In genomic region chr12:53178803-53179202, GRCh38 we compare ENCODE assay signal across 8 cellular contexts. TPM values are rescaled to one million over a fixed set of nuclear protein-coding genes. Genes with fewer than 3 reads are reported as not detected.
DNase-seq lines count a peak whose midpoint lies in the region; ATAC-seq and TF ChIP-seq lines count a peak whose summit lies in the region.
"Not testable (repeated sequence)": the region's sequence is repeated elsewhere in the genome, so short reads cannot be mapped to it uniquely, and the experiment has no call there.
"Had no signal": no experiment of that assay in that cellular context is flagged by ENCODE, and none has a peak within 500 bp of the region (broad histone marks: within the 10 kb centered on the region; RNA-seq: fewer than 3 reads in every experiment).

No MANE protein-coding gene starts in this region.

- not testable (repeated sequence) for TF ChIP-seq CTCF in activated CD8-positive, alpha-beta T cell treated with anti-CD3 and anti-CD28 coated beads for 36 hours (IDR thresholded peaks at IDR 0.05); nephron progenitor cell (IDR thresholded peaks at IDR 0.05)

- H3K27me3 Mint-ChIP-seq in T-helper 1 cell treated with Interleukin-12 subunit alpha and Interleukin-12 subunit beta and Interleukin-4 antibody, amounts not matched to agents 30 μg/mL and 1 μg/mL, for 36 hours (ENCODE audit: low read depth); activated CD8-positive, alpha-beta T cell treated with anti-CD3 and anti-CD28 coated beads for 36 hours; activated T-helper 2 cell treated with anti-CD3 and anti-CD28 coated beads, Interferon-gamma antibody, Interleukin-2, Interleukin-4, amounts not matched to agents 10 μg/mL and 5 μg/mL and 100 μg/mL, durations not matched to agents 14 hours and 24 hours and 36 hours (ENCODE audit: low read depth); central memory CD8-positive, alpha-beta T cell; nephron progenitor cell (ENCODE audit: low read depth, poor library complexity): not testable (repeated sequence)

- not testable (repeated sequence) for H2AFZ ChIP-seq in GM23248

- in situ Hi-C loops in GM23248 (cut with MboI) = not testable (repeated sequence)

- H4K20me1 ChIP-seq in GM23248 (ENCODE audit: insufficient read depth) = not testable (repeated sequence)

- H3K4me3 ChIP-seq in GM23248 = not testable (repeated sequence)

- ATAC-seq in activated CD8-positive, alpha-beta T cell treated with anti-CD3 and anti-CD28 coated beads for 36 hours; central memory CD8-positive, alpha-beta T cell (replicated peaks; ENCODE audit: extremely low read depth, poor library complexity, severe bottlenecking): not testable (repeated sequence)

- H3K9me3 ChIP-seq in GM23248 (ENCODE audit: low read depth) = not testable (repeated sequence)

- intact Hi-C loops in activated CD8-positive, alpha-beta T cell treated with anti-CD3 and anti-CD28 coated beads for 36 hours (cut with micrococcal nuclease); activated T-helper 2 cell treated with anti-CD3 and anti-CD28 coated beads, Interferon-gamma antibody, Interleukin-2, Interleukin-4, amounts not matched to agents 10 μg/mL and 5 μg/mL and 100 μg/mL, durations not matched to agents 14 hours and 24 hours and 36 hours (cut with micrococcal nuclease): not testable (repeated sequence)

- WGBS in GM23248 (ENCODE audit: low coverage in 1 of 2, low lambda C conversion rate in 2 of 2, missing lambda C conversion rate in 2 of 2), 2 experiments = 93% methylated on average over 14 of the region's 14 CpGs

- CTCF ChIA-PET in activated CD8-positive, alpha-beta T cell treated with anti-CD3 and anti-CD28 coated beads for 36 hours (lab: Charles Lee) = interaction anchor here (1.6 to 17.7 kb wide), 2 partner anchors 18 to 89 kb away, joined by 11 to 199 read pairs; partner anchors contain the start of gene ESPL1

- not testable (repeated sequence) for H3K36me3 ChIP-seq in GM23248 (ENCODE audit: low read depth)

- not testable (repeated sequence) for DNase-seq in GM23248; activated CD8-positive, alpha-beta T cell treated with anti-CD3 and anti-CD28 coated beads for 36 hours; activated T-helper 2 cell treated with anti-CD3 and anti-CD28 coated beads, Interferon-gamma antibody, Interleukin-2, Interleukin-4, amounts not matched to agents 10 μg/mL and 5 μg/mL and 100 μg/mL, durations not matched to agents 14 hours and 24 hours and 36 hours (ENCODE audit: low spot score); central memory CD8-positive, alpha-beta T cell (ENCODE audit: low spot score in 2 of 2); nephron progenitor cell
- DNase-seq in islet precursor cell = peak; percentile 16

- POLR2A ChIA-PET in activated CD8-positive, alpha-beta T cell treated with anti-CD3 and anti-CD28 coated beads for 36 hours (lab: Charles Lee) = interaction anchor here (4.6 kb wide), 1 partner anchor 13 kb away, joined by 40 read pairs; no protein-coding TSS in a partner anchor

- not testable (repeated sequence) for H3K4me2 ChIP-seq in GM23248 (ENCODE audit: unreplicated experiment)

- not testable (repeated sequence) for H3K9me2 ChIP-seq in GM23248 (ENCODE audit: insufficient read depth)

- peaks cover 50% of the 10 kb centered on the region for H3K79me2 ChIP-seq in GM23248 (ENCODE audit: insufficient read depth)

- peaks cover 48% of the 10 kb centered on the region for H3K4me1 ChIP-seq in GM23248 (ENCODE audit: insufficient read depth)

- peaks cover 49% of the 10 kb centered on the region for H3F3A ChIP-seq in GM23248 (ENCODE audit: insufficient read depth)

- H3K27ac Mint-ChIP-seq in T-helper 1 cell treated with Interleukin-12 subunit alpha and Interleukin-12 subunit beta and Interleukin-4 antibody, amounts not matched to agents 30 μg/mL and 1 μg/mL, for 36 hours = peak overlapping the region; percentile 95
- peak overlapping the region; percentile 96 for H3K27ac Mint-ChIP-seq in activated CD8-positive, alpha-beta T cell treated with anti-CD3 and anti-CD28 coated beads for 36 hours
- H3K27ac Mint-ChIP-seq in activated T-helper 2 cell treated with anti-CD3 and anti-CD28 coated beads, Interferon-gamma antibody, Interleukin-2, Interleukin-4, amounts not matched to agents 10 μg/mL and 5 μg/mL and 100 μg/mL, durations not matched to agents 14 hours and 24 hours and 36 hours = not testable (repeated sequence)
- H3K27ac Mint-ChIP-seq in central memory CD8-positive, alpha-beta T cell (ENCODE audit: low read depth) = peak overlapping the region; percentile 93
- peak overlapping the region; percentile 97 for H3K27ac Mint-ChIP-seq in nephron progenitor cell

- H3K9me3 Mint-ChIP-seq in T-helper 1 cell treated with Interleukin-12 subunit alpha and Interleukin-12 subunit beta and Interleukin-4 antibody, amounts not matched to agents 30 μg/mL and 1 μg/mL, for 36 hours; activated CD8-positive, alpha-beta T cell treated with anti-CD3 and anti-CD28 coated beads for 36 hours; activated T-helper 2 cell treated with anti-CD3 and anti-CD28 coated beads, Interferon-gamma antibody, Interleukin-2, Interleukin-4, amounts not matched to agents 10 μg/mL and 5 μg/mL and 100 μg/mL, durations not matched to agents 14 hours and 24 hours and 36 hours; central memory CD8-positive, alpha-beta T cell; nephron progenitor cell: not testable (repeated sequence)

- not testable (repeated sequence) for H3K9ac ChIP-seq in GM23248

- H3K4me1 Mint-ChIP-seq in T-helper 1 cell treated with Interleukin-12 subunit alpha and Interleukin-12 subunit beta and Interleukin-4 antibody, amounts not matched to agents 30 μg/mL and 1 μg/mL, for 36 hours (ENCODE audit: low read depth) = peaks cover 38% of the 10 kb centered on the region
- peaks cover 37% of the 10 kb centered on the region for H3K4me1 Mint-ChIP-seq in activated CD8-positive, alpha-beta T cell treated with anti-CD3 and anti-CD28 coated beads for 36 hours (ENCODE audit: low read depth)
- H3K4me1 Mint-ChIP-seq in activated T-helper 2 cell treated with anti-CD3 and anti-CD28 coated beads, Interferon-gamma antibody, Interleukin-2, Interleukin-4, amounts not matched to agents 10 μg/mL and 5 μg/mL and 100 μg/mL, durations not matched to agents 14 hours and 24 hours and 36 hours (ENCODE audit: low read depth) = peaks cover 39% of the 10 kb centered on the region
- H3K4me1 Mint-ChIP-seq in central memory CD8-positive, alpha-beta T cell = peaks cover 36% of the 10 kb centered on the region
- peaks cover 60% of the 10 kb centered on the region for H3K4me1 Mint-ChIP-seq in nephron progenitor cell

- H3K36me3 Mint-ChIP-seq in T-helper 1 cell treated with Interleukin-12 subunit alpha and Interleukin-12 subunit beta and Interleukin-4 antibody, amounts not matched to agents 30 μg/mL and 1 μg/mL, for 36 hours (ENCODE audit: low read depth) = peaks cover 23% of the 10 kb centered on the region
- peaks cover 26% of the 10 kb centered on the region for H3K36me3 Mint-ChIP-seq in activated CD8-positive, alpha-beta T cell treated with anti-CD3 and anti-CD28 coated beads for 36 hours (ENCODE audit: low read depth)
- H3K36me3 Mint-ChIP-seq in activated T-helper 2 cell treated with anti-CD3 and anti-CD28 coated beads, Interferon-gamma antibody, Interleukin-2, Interleukin-4, amounts not matched to agents 10 μg/mL and 5 μg/mL and 100 μg/mL, durations not matched to agents 14 hours and 24 hours and 36 hours (ENCODE audit: low read depth) = peaks cover 26% of the 10 kb centered on the region
- H3K36me3 Mint-ChIP-seq in central memory CD8-positive, alpha-beta T cell (ENCODE audit: insufficient read depth) = peaks cover 19% of the 10 kb centered on the region
- peaks cover 27% of the 10 kb centered on the region for H3K36me3 Mint-ChIP-seq in nephron progenitor cell (ENCODE audit: low read depth)

- not testable (repeated sequence) for H3K27me3 ChIP-seq in GM23248 (replicated peaks; ENCODE audit: insufficient read depth)

- H3K27ac ChIP-seq in GM23248 = 0 out of 2 replicates have a peak overlapping the region, but pooled peaks have one; percentile 94

- peak overlapping the region; percentile 90 for H3K4me3 Mint-ChIP-seq in T-helper 1 cell treated with Interleukin-12 subunit alpha and Interleukin-12 subunit beta and Interleukin-4 antibody, amounts not matched to agents 30 μg/mL and 1 μg/mL, for 36 hours
- H3K4me3 Mint-ChIP-seq in activated CD8-positive, alpha-beta T cell treated with anti-CD3 and anti-CD28 coated beads for 36 hours = peak overlapping the region; percentile 89
- H3K4me3 Mint-ChIP-seq in activated T-helper 2 cell treated with anti-CD3 and anti-CD28 coated beads, Interferon-gamma antibody, Interleukin-2, Interleukin-4, amounts not matched to agents 10 μg/mL and 5 μg/mL and 100 μg/mL, durations not matched to agents 14 hours and 24 hours and 36 hours (ENCODE audit: low read depth) = peak overlapping the region; percentile 84
- peak overlapping the region; percentile 91 for H3K4me3 Mint-ChIP-seq in central memory CD8-positive, alpha-beta T cell
- peak overlapping the region; percentile 85 for H3K4me3 Mint-ChIP-seq in nephron progenitor cell

RNA-seq across cellular contexts. Expression of gene ZNF740, which starts 1.7 kb away (rescaled TPM):
- 5.1 and 6.5 TPM in 2 replicates for total RNA-seq in GM23248 (2014; rRNA removed; shearing (Covaris generic))
- 2.8 and 3.9 TPM in 2 replicates for polyA plus RNA-seq in GM23248 (2016; fragmentation: Nextera tagmentation; extraction: Ambion mirVana)
- 10 to 100 TPM; 31.3 to 35.9 TPM for total RNA-seq in activated CD8-positive, alpha-beta T cell treated with anti-CD3 and anti-CD28 coated beads for 36 hours
- 44.9 and 45.5 TPM in 2 replicates for total RNA-seq in activated T-helper 2 cell treated with anti-CD3 and anti-CD28 coated beads, Interferon-gamma antibody, Interleukin-2, Interleukin-4, amounts not matched to agents 10 μg/mL and 5 μg/mL and 100 μg/mL, durations not matched to agents 14 hours and 24 hours and 36 hours

RNA-seq across cellular contexts. Expression of gene CSAD, which starts 1.9 kb away (rescaled TPM):
- total RNA-seq in GM23248 (2014; rRNA removed; shearing (Covaris generic)) = 13.4 and 14.2 TPM in 2 replicates
- 6.1 and 8.6 TPM in 2 replicates for polyA plus RNA-seq in GM23248 (2016; fragmentation: Nextera tagmentation; extraction: Ambion mirVana)
- total RNA-seq in activated CD8-positive, alpha-beta T cell treated with anti-CD3 and anti-CD28 coated beads for 36 hours = 10 to 100 TPM; 13.8 to 18.6 TPM
- 20.2 TPM in 2 replicates for total RNA-seq in activated T-helper 2 cell treated with anti-CD3 and anti-CD28 coated beads, Interferon-gamma antibody, Interleukin-2, Interleukin-4, amounts not matched to agents 10 μg/mL and 5 μg/mL and 100 μg/mL, durations not matched to agents 14 hours and 24 hours and 36 hours

RNA-seq across cellular contexts. Expression of gene ITGB7, which starts 28.2 kb away (rescaled TPM):
- 1.4 and 2.4 TPM in 2 replicates for total RNA-seq in GM23248 (2014; rRNA removed; shearing (Covaris generic))
- 0.84 and 1.2 TPM in 2 replicates for polyA plus RNA-seq in GM23248 (2016; fragmentation: Nextera tagmentation; extraction: Ambion mirVana)
- total RNA-seq in activated CD8-positive, alpha-beta T cell treated with anti-CD3 and anti-CD28 coated beads for 36 hours = 100 to 1,000 TPM; 121 to 137 TPM
- total RNA-seq in activated T-helper 2 cell treated with anti-CD3 and anti-CD28 coated beads, Interferon-gamma antibody, Interleukin-2, Interleukin-4, amounts not matched to agents 10 μg/mL and 5 μg/mL and 100 μg/mL, durations not matched to agents 14 hours and 24 hours and 36 hours = 200 and 208 TPM in 2 replicates
- total RNA-seq: glomerular endothelial cell had no signal

RNA-seq across cellular contexts. Expression of gene RARG, which starts 53.2 kb away (rescaled TPM):
- 75.3 and 76.6 TPM in 2 replicates for total RNA-seq in GM23248 (2014; rRNA removed; shearing (Covaris generic))
- 116 and 118 TPM in 2 replicates for polyA plus RNA-seq in GM23248 (2016; fragmentation: Nextera tagmentation; extraction: Ambion mirVana)
- 10 to 100 TPM; 19.7 to 20.3 TPM for total RNA-seq in activated CD8-positive, alpha-beta T cell treated with anti-CD3 and anti-CD28 coated beads for 36 hours
- 38.5 and 40.1 TPM in 2 replicates for total RNA-seq in activated T-helper 2 cell treated with anti-CD3 and anti-CD28 coated beads, Interferon-gamma antibody, Interleukin-2, Interleukin-4, amounts not matched to agents 10 μg/mL and 5 μg/mL and 100 μg/mL, durations not matched to agents 14 hours and 24 hours and 36 hours

Comparison
In these comparisons a context has a peak if more than half of its experiments do, and no peak if none do; other contexts are left out.
1. RNA of gene ITGB7, which starts 28.2 kb away (total RNA-seq): 200 to 208 TPM in activated T-helper 2 cell treated with anti-CD3 and anti-CD28 coated beads, Interferon-gamma antibody, Interleukin-2, Interleukin-4, amounts not matched to agents 10 μg/mL and 5 μg/mL and 100 μg/mL, durations not matched to agents 14 hours and 24 hours and 36 hours and 121 to 137 TPM in activated CD8-positive, alpha-beta T cell treated with anti-CD3 and anti-CD28 coated beads for 36 hours; 1.4 to 2.4 TPM in GM23248; every median in the first group is over 10 times any median in the second.
2. Peak in every context shown above with its lines, with median percentiles within 50 percentile points of each other: H3K4me3 Mint-ChIP-seq.